Comparison of ENCODE assay signal across 9 cellular contexts in the genomic region with DNA sequence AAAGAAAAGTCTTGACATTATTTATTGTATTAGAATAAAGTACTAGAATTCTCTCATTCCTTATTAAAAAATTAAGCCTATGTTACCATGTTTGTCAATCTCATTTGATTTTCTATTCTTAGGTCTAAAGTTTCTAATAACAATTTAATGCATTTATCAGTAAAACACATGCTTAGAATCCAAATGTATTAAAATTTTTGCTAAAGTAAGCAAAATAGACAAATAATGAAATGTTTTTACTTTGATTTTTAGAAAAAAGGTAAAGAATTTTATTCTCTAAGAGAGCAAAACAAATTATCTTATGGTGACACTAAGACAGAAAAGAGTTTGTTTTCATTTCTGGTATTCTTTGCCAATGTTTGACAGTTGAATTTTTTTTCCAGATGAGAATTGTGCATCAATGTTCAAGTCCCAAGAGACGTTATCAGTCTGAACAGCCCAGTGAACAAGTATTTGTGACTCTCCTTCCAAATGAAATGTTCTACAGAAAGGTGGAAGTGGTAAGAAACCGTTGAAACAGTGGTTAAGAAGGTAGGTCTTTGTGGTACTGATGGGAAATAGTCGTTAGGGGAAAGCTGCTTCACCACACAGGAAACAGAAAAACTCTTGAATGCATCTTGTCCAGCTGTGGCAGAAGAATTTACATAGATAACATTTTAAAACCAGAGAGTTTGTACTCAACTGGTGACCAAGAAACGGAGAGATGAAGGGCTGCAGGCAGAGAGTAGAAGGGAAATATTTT.
DNase-seq lines count a peak whose midpoint lies in the region; ATAC-seq and TF ChIP-seq lines count a peak whose summit lies in the region.
"Had no signal": no experiment of that assay in that cellular context is flagged by ENCODE, and none has a peak within 500 bp of the region (broad histone marks: within the 10 kb centered on the region; RNA-seq: fewer than 3 reads in every experiment).

No MANE protein-coding gene starts in this region.

- H3K9me3 ChIP-seq in MG63: no peaks in the 10 kb centered on the region

- no peaks in the 10 kb centered on the region for H3K9me3 Mint-ChIP-seq in immature natural killer cell

- no peaks in the 10 kb centered on the region for H3K36me3 Mint-ChIP-seq in immature natural killer cell

- no peaks in the 10 kb centered on the region for H3K27me3 ChIP-seq in MG63

- peak overlapping the region; percentile 53 to 81 (median 73) for H3K4me3 Mint-ChIP-seq in immature natural killer cell

- peak overlapping the region in 5 of 6 donors; percentile 4 to 70 (median 41) for H3K27ac Mint-ChIP-seq in immature natural killer cell

- H3K36me3 ChIP-seq in MG63: no peaks in the 10 kb centered on the region

- ATAC-seq in GM18858 (IDR thresholded peaks at IDR 0.05; ENCODE audit: unreplicated experiment) (peak; percentile 99), HG02642 (IDR thresholded peaks at IDR 0.05; ENCODE audit: poor library complexity, unreplicated experiment) (peak; percentile 98)

- TF ChIP-seq POLR2A in NB4 (IDR thresholded peaks at IDR 0.05; ENCODE audit: extremely low read depth, insufficient read length): peak; percentile 33

- H3K4me1 Mint-ChIP-seq in immature natural killer cell: peaks cover 39 to 51% of the 10 kb centered on the region in 2 donors

- peaks cover 3 to 10% (median 8%) of the 10 kb centered on the region in 3 donors for H3K27me3 Mint-ChIP-seq in immature natural killer cell (ENCODE audit: low read depth in 3 of 3)

- DNase-seq in NB4 (ENCODE audit: low read depth) (peak; percentile 99), immature natural killer cell (peak; percentile 67 to 70 (median 70)), middle frontal gyrus (ENCODE audit: extremely low spot score, low spot score) (no peak), MG63 (no peak), DMS114 treated with DMSO at 0.1 percent for 48 hours (lab: John Stamatoyannopoulos, UW; ENCODE audit: unreplicated experiment) (no peak), DMS 273 (lab: John Stamatoyannopoulos, UW; ENCODE audit: unreplicated experiment) (no peak)
- DNase-seq: NCI-H82 had no signal

- TF ChIP-seq CTCF in NB4 (IDR thresholded peaks at IDR 0.05; ENCODE audit: low read depth, low read length): no peak

- no peak overlapping the region for H3K4me3 ChIP-seq in NB4 (ENCODE audit: low read depth, low read length)
- no peak overlapping the region for H3K4me3 ChIP-seq in MG63

Comparison
In these comparisons a context has a peak if more than half of its experiments do, and no peak if none do; other contexts are left out.
1. DNase-seq: peak in NB4 (single experiment) and immature natural killer cell (3 of 3); none in middle frontal gyrus (single experiment), MG63 (single experiment), DMS114 treated with DMSO at 0.1 percent for 48 hours (single experiment) and DMS 273 (single experiment).